In the genomic region with DNA sequence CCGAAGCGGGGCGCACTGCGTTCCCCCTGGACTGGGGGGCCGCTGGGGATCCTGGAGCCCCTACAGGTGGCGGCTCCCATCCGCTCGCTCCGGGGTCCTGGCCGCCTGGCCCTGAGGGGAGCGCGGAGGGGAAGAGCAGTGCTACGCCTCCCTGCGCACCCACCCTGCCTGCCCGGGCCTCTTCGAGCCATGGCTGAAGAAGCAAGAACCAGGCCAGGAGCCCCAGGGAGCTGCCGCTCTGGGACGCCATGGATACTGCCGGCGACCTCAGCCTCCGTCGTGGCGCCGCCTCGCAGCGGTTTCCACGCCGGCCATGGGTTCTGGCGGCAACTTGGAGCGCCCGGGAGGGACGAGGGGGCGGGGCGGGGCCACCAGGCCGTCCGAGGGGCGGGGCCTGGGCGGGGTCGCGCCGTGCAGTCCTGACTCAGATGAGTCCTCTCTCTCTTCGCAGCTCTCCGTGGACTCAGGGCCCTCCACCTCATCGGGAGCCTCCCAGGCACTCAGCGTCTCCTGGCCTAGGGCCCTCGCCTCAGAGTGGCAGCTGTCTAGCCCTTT, we compare ENCODE assay signal across 9 cellular contexts. TPM values are rescaled to one million over a fixed set of nuclear protein-coding genes. Genes with fewer than 3 reads are reported as not detected.
DNase-seq lines count a peak whose midpoint lies in the region; ATAC-seq and TF ChIP-seq lines count a peak whose summit lies in the region.
"Had no signal": no experiment of that assay in that cellular context is flagged by ENCODE, and none has a peak within 500 bp of the region (broad histone marks: within the 10 kb centered on the region; RNA-seq: fewer than 3 reads in every experiment).

No MANE protein-coding gene starts in this region.

- H2BK12ac ChIP-seq in trophoblast cell (ENCODE audit: low read length): no peak overlapping the region

- no peaks in the 10 kb centered on the region for H3F3A ChIP-seq in DOHH2 (ENCODE audit: control insufficient read depth, insufficient read depth)

- H3K4me1 ChIP-seq in DOHH2 (ENCODE audit: control insufficient read depth, low read length) (no peaks in the 10 kb centered on the region; the same call in 1 of the 2 replicates), trophoblast cell (ENCODE audit: control insufficient read depth in 1 of 2, insufficient read depth in 2 of 2, low read length in 2 of 2) (peaks cover 6 to 9% of the 10 kb centered on the region in 2 experiments), tibial artery (peaks cover 0 to 16% (median 14%) of the 10 kb centered on the region in 4 donors)

- H2BK5ac ChIP-seq in trophoblast cell (ENCODE audit: low read depth, low read length, poor library complexity): no peak overlapping the region

- H3K9me3 Mint-ChIP-seq in activated T-helper 17 cell treated with anti-CD3 and anti-CD28 coated beads, Interleukin-2, amount 50 U/mL, for 72 hours: no peaks in the 10 kb centered on the region

- H3K14ac ChIP-seq in trophoblast cell (ENCODE audit: low read length): peak overlapping the region; percentile 11

- H3K79me2 ChIP-seq in DOHH2 (ENCODE audit: control insufficient read depth, low read length): no peaks in the 10 kb centered on the region
- no peaks in the 10 kb centered on the region for H3K79me2 ChIP-seq in trophoblast cell (ENCODE audit: control insufficient read depth, insufficient read depth, low read length, poor library complexity)

- TF ChIP-seq CTCF in DOHH2 (IDR thresholded peaks at IDR 0.05; ENCODE audit: low read depth, low read length, poor library complexity, severe bottlenecking) (no peak), foreskin fibroblast (IDR thresholded peaks at IDR 0.05; ENCODE audit: low read depth, low read length) (no peak), tibial artery (IDR thresholded peaks at IDR 0.05) (no peak)

- peaks cover 3% of the 10 kb centered on the region for H3K79me1 ChIP-seq in trophoblast cell (ENCODE audit: low read length)

- H3K4ac ChIP-seq in trophoblast cell (ENCODE audit: low read depth, low read length): no peak overlapping the region

- H3K18ac ChIP-seq in trophoblast cell (ENCODE audit: low read length): peak overlapping the region; percentile 25

- H3K4me1 Mint-ChIP-seq in activated T-helper 17 cell treated with anti-CD3 and anti-CD28 coated beads, Interleukin-2, amount 50 U/mL, for 72 hours: peaks cover 5% of the 10 kb centered on the region

- H4K12ac ChIP-seq in trophoblast cell (ENCODE audit: low read depth, low read length): no peak overlapping the region

- H3K27me3 Mint-ChIP-seq in activated T-helper 17 cell treated with anti-CD3 and anti-CD28 coated beads, Interleukin-2, amount 50 U/mL, for 72 hours: no peaks in the 10 kb centered on the region

- no peak overlapping the region for H3K4me3 ChIP-seq in DOHH2 (ENCODE audit: low read length)
- peak overlapping the region; percentile 0 to 42 for H3K4me3 ChIP-seq in foreskin fibroblast (ENCODE audit: low read depth in 1 of 2, low read length in 2 of 2)
- H3K4me3 ChIP-seq in trophoblast cell (ENCODE audit: low read depth, low read length): peak overlapping the region; percentile 65
- H3K4me3 ChIP-seq in tibial artery: peak overlapping the region; percentile 43 to 56

- peak overlapping the region; percentile 3 for H4K91ac ChIP-seq in trophoblast cell (ENCODE audit: low read depth, low read length)

- ATAC-seq in activated T-helper 17 cell treated with anti-CD3 and anti-CD28 coated beads, Interleukin-2, amount 50 U/mL, for 72 hours (replicated peaks): peak; percentile 99
- ATAC-seq in HG03520 (IDR thresholded peaks at IDR 0.05; ENCODE audit: unreplicated experiment): no peak

- no peaks in the 10 kb centered on the region for H3K36me3 ChIP-seq in DOHH2 (ENCODE audit: control insufficient read depth, low read length)
- no peaks in the 10 kb centered on the region for H3K36me3 ChIP-seq in trophoblast cell (ENCODE audit: control insufficient read depth in 1 of 2, insufficient read depth in 2 of 2, low read length in 2 of 2)
- H3K36me3 ChIP-seq in tibial artery: no peaks in the 10 kb centered on the region

- intact Hi-C loops in tibial artery (cut with DNase I; ENCODE audit: low total_unique reads): no loop called here

- H3K4me2 ChIP-seq in DOHH2 (ENCODE audit: low read length): peak overlapping the region; percentile 41
- H3K4me2 ChIP-seq in trophoblast cell (ENCODE audit: low read length): peak overlapping the region; percentile 79

- H3K4me3 Mint-ChIP-seq in activated T-helper 17 cell treated with anti-CD3 and anti-CD28 coated beads, Interleukin-2, amount 50 U/mL, for 72 hours: peak overlapping the region; percentile 77

- H2BK120ac ChIP-seq in trophoblast cell (ENCODE audit: insufficient read depth, low read length, poor library complexity): no peak overlapping the region

- H3K9ac ChIP-seq in trophoblast cell (ENCODE audit: low read length): no peak overlapping the region

- H3K27me3 ChIP-seq in DOHH2 (ENCODE audit: control insufficient read depth, low read length): peaks cover 15% of the 10 kb centered on the region
- no peaks in the 10 kb centered on the region for H3K27me3 ChIP-seq in trophoblast cell (ENCODE audit: insufficient read depth, low read length)
- no peaks in the 10 kb centered on the region for H3K27me3 ChIP-seq in tibial artery

- H2AFZ ChIP-seq in trophoblast cell (ENCODE audit: insufficient read depth, low read length, poor library complexity): peak overlapping the region; percentile 61

- no peaks in the 10 kb centered on the region for H3K36me3 Mint-ChIP-seq in activated T-helper 17 cell treated with anti-CD3 and anti-CD28 coated beads, Interleukin-2, amount 50 U/mL, for 72 hours (ENCODE audit: low read depth)

- DNase-seq in NCI-H526 (lab: John Stamatoyannopoulos, UW) (peak; percentile 39 to 81), foreskin fibroblast (peak; percentile 42 to 76), trophoblast cell (peak; percentile 76), tibial artery (peak; percentile 54 to 78), NCI-H2196 (lab: John Stamatoyannopoulos, UW; ENCODE audit: unreplicated experiment) (no peak)

- peak overlapping the region; percentile 10 for H4K8ac ChIP-seq in trophoblast cell (ENCODE audit: low read depth, low read length)

- H3K23ac ChIP-seq in trophoblast cell (ENCODE audit: low read length): no peak overlapping the region

- H3K27ac Mint-ChIP-seq in activated T-helper 17 cell treated with anti-CD3 and anti-CD28 coated beads, Interleukin-2, amount 50 U/mL, for 72 hours: peak overlapping the region; percentile 48

- no peak overlapping the region for H2AK5ac ChIP-seq in trophoblast cell (ENCODE audit: low read length)

- no peak overlapping the region for H3K27ac ChIP-seq in DOHH2 (ENCODE audit: low read depth, low read length)
- H3K27ac ChIP-seq in trophoblast cell (ENCODE audit: low read depth, low read length): no peak overlapping the region
- H3K27ac ChIP-seq in tibial artery: peak overlapping the region; percentile 30 to 32

- no peaks in the 10 kb centered on the region for H3K9me2 ChIP-seq in DOHH2 (replicated peaks; ENCODE audit: control insufficient read depth, low read length)

- no peaks in the 10 kb centered on the region for H4K20me1 ChIP-seq in DOHH2 (ENCODE audit: control insufficient read depth, insufficient read depth, low read depth, low read length)

- WGBS in trophoblast cell (ENCODE audit: extremely low coverage, insufficient coverage, insufficient read length): no CpG with 5 or more reads among the region's 46 CpGs

- H3K9me3 ChIP-seq in DOHH2 (ENCODE audit: control insufficient read depth, insufficient read depth, low read length) (no peaks in the 10 kb centered on the region), trophoblast cell (ENCODE audit: insufficient read depth, low read depth, low read length) (no peaks in the 10 kb centered on the region), tibial artery (no peaks in the 10 kb centered on the region)

RNA-seq across cellular contexts. Expression of a gene that starts 50.9 kb away (rescaled TPM):
- not detected for total RNA-seq in activated T-helper 17 cell treated with anti-CD3 and anti-CD28 coated beads, Interleukin-2, amount 50 U/mL, for 72 hours
- polyA plus RNA-seq in trophoblast cell (2013): 0.86 and 1.3 TPM in 2 replicates
- total RNA-seq: HT1080 had no signal

Comparison
In these comparisons a context has a peak if more than half of its experiments do, and no peak if none do; other contexts are left out.
1. H3K27ac ChIP-seq: peak in tibial artery (2 of 2); none in DOHH2 (single experiment) and trophoblast cell (single experiment).